24 cellular contexts compared by ENCODE assay signal in genomic region chr1:63548303-63548702, GRCh38. TPM values are rescaled to one million over a fixed set of nuclear protein-coding genes. Genes with fewer than 3 reads are reported as not detected.
A peak's percentile ranks its signal among the peaks of the same experiment; 100 is the strongest.
DNase-seq lines count a peak whose midpoint lies in the region; ATAC-seq and TF ChIP-seq lines count a peak whose summit lies in the region.
"Had no signal": no experiment of that assay in that cellular context is flagged by ENCODE, and none has a peak within 500 bp of the region (broad histone marks: within the 10 kb centered on the region; RNA-seq: fewer than 3 reads in every experiment).

No MANE protein-coding gene starts in this region.

- no peaks in the 10 kb centered on the region for H3K9me3 Mint-ChIP-seq in MCF 10A (ENCODE audit: unreplicated experiment)
- no peaks in the 10 kb centered on the region for H3K9me3 Mint-ChIP-seq in activated T-helper 2 cell treated with anti-CD3 and anti-CD28 coated beads, Interferon-gamma antibody, Interleukin-2, Interleukin-4, amounts not matched to agents 10 μg/mL and 5 μg/mL and 100 μg/mL, durations not matched to agents 14 hours and 24 hours and 36 hours

- peaks cover 14% of the 10 kb centered on the region for H3K36me3 Mint-ChIP-seq in MCF 10A (ENCODE audit: insufficient read depth, unreplicated experiment)
- H3K36me3 Mint-ChIP-seq in activated T-helper 2 cell treated with anti-CD3 and anti-CD28 coated beads, Interferon-gamma antibody, Interleukin-2, Interleukin-4, amounts not matched to agents 10 μg/mL and 5 μg/mL and 100 μg/mL, durations not matched to agents 14 hours and 24 hours and 36 hours (ENCODE audit: low read depth) = peaks cover 5% of the 10 kb centered on the region

- no peak for ATAC-seq in psoas muscle
- ATAC-seq in HG02840 (IDR thresholded peaks at IDR 0.05; ENCODE audit: low FRiP score, unreplicated experiment) = no peak
- ATAC-seq in HG03342 (IDR thresholded peaks at IDR 0.05; ENCODE audit: unreplicated experiment) = no peak
- ATAC-seq: Panc1 had no signal

- H3K4me3 Mint-ChIP-seq in MCF 10A (ENCODE audit: unreplicated experiment) = peak overlapping the region; percentile 53
- H3K4me3 Mint-ChIP-seq in activated T-helper 2 cell treated with anti-CD3 and anti-CD28 coated beads, Interferon-gamma antibody, Interleukin-2, Interleukin-4, amounts not matched to agents 10 μg/mL and 5 μg/mL and 100 μg/mL, durations not matched to agents 14 hours and 24 hours and 36 hours (ENCODE audit: low read depth) = no peak overlapping the region
- H3K4me3 Mint-ChIP-seq: B cell had no signal

- peak overlapping the region; percentile 93 for H3K27ac Mint-ChIP-seq in MCF 10A (ENCODE audit: low read depth, unreplicated experiment)
- H3K27ac Mint-ChIP-seq in activated T-helper 2 cell treated with anti-CD3 and anti-CD28 coated beads, Interferon-gamma antibody, Interleukin-2, Interleukin-4, amounts not matched to agents 10 μg/mL and 5 μg/mL and 100 μg/mL, durations not matched to agents 14 hours and 24 hours and 36 hours = no peak overlapping the region
- H3K27ac Mint-ChIP-seq: B cell had no signal

- no peak overlapping the region for H3K4me3 ChIP-seq in fibroblast of the aortic adventitia (ENCODE audit: low read depth, low read length)
- H3K4me3 ChIP-seq in psoas muscle = peak overlapping the region; percentile 52
- H3K4me3 ChIP-seq: GM23248 had no signal

- DNase-seq in MCF 10A (ENCODE audit: unreplicated experiment) = no peak
- peak; percentile 2 for DNase-seq in fibroblast of the aortic adventitia (ENCODE audit: low read depth)
- no peak for DNase-seq in psoas muscle
- no peak for DNase-seq in activated T-helper 2 cell treated with anti-CD3 and anti-CD28 coated beads, Interferon-gamma antibody, Interleukin-2, Interleukin-4, amounts not matched to agents 10 μg/mL and 5 μg/mL and 100 μg/mL, durations not matched to agents 14 hours and 24 hours and 36 hours (ENCODE audit: low spot score)
- no peak for DNase-seq in OCI-M2 (lab: John Stamatoyannopoulos, UW; ENCODE audit: unreplicated experiment)
- DNase-seq: Calu3, DND-41, H7, KBM-7, MM.1S, NCI-H1048, NCI-H1417, NCI-H1694, NCI-H2029 treated with DMSO at 0.1 percent for 48 hours, NCI-H2171, NCI-H226, NCI-H510A, NCI-H69, SHP77 treated with DMSO at 0.1 percent for 48 hours had no signal

- H3K27me3 ChIP-seq in psoas muscle (ENCODE audit: insufficient read depth in 3 of 3, low read length in 2 of 3) = no peaks in the 10 kb centered on the region

- CTCF ChIA-PET in MCF 10A (lab: Yijun Ruan, JAX) = interaction anchor here (0.6 to 2.0 kb wide), 3 partner anchors 9 to 11 kb away, joined by 3 to 11 read pairs (median 6); no protein-coding TSS in a partner anchor

- H3K4me1 Mint-ChIP-seq in MCF 10A (ENCODE audit: insufficient read depth, unreplicated experiment) = peaks cover 17% of the 10 kb centered on the region
- H3K4me1 Mint-ChIP-seq in activated T-helper 2 cell treated with anti-CD3 and anti-CD28 coated beads, Interferon-gamma antibody, Interleukin-2, Interleukin-4, amounts not matched to agents 10 μg/mL and 5 μg/mL and 100 μg/mL, durations not matched to agents 14 hours and 24 hours and 36 hours (ENCODE audit: low read depth) = peaks cover 4% of the 10 kb centered on the region
- H3K4me1 Mint-ChIP-seq: B cell had no signal

- POLR2A ChIA-PET in MCF 10A (lab: Yijun Ruan, JAX) = interaction anchor here (0.6 to 3.6 kb wide), 9 partner anchors 9 to 46 kb away, joined by 3 to 43 read pairs (median 5); partner anchors contain the start of genes EFCAB7, ITGB3BP and PGM1

- TF ChIP-seq CTCF in MCF 10A (IDR thresholded peaks at IDR 0.05; ENCODE audit: unreplicated experiment) (no peak), fibroblast of the aortic adventitia (IDR thresholded peaks at IDR 0.05; ENCODE audit: insufficient read depth, low read length) (no peak), psoas muscle (IDR thresholded peaks at IDR 0.05) (no peak)

- intact Hi-C loops in MCF 10A (cut with micrococcal nuclease) = no loop called here
- intact Hi-C loops in psoas muscle (cut with DNase I) = no loop called here
- intact Hi-C loops in activated T-helper 2 cell treated with anti-CD3 and anti-CD28 coated beads, Interferon-gamma antibody, Interleukin-2, Interleukin-4, amounts not matched to agents 10 μg/mL and 5 μg/mL and 100 μg/mL, durations not matched to agents 14 hours and 24 hours and 36 hours (cut with micrococcal nuclease) = no loop called here

- no peaks in the 10 kb centered on the region for H3K4me1 ChIP-seq in psoas muscle

- no peaks in the 10 kb centered on the region for H3K9me3 ChIP-seq in psoas muscle

- peak overlapping the region; percentile 61 for H3K27ac ChIP-seq in psoas muscle
- H3K27ac ChIP-seq: GM23248 had no signal

- WGBS in psoas muscle, 3 donors = 91 to 98% (median 95%) methylated on average over 2 of the region's 2 CpGs

- no peaks in the 10 kb centered on the region for H3K27me3 Mint-ChIP-seq in MCF 10A (ENCODE audit: insufficient read depth, unreplicated experiment)
- H3K27me3 Mint-ChIP-seq in activated T-helper 2 cell treated with anti-CD3 and anti-CD28 coated beads, Interferon-gamma antibody, Interleukin-2, Interleukin-4, amounts not matched to agents 10 μg/mL and 5 μg/mL and 100 μg/mL, durations not matched to agents 14 hours and 24 hours and 36 hours (ENCODE audit: low read depth) = no peaks in the 10 kb centered on the region
- H3K27me3 Mint-ChIP-seq: B cell had no signal

- peaks cover 0 to 15% of the 10 kb centered on the region in 2 donors for H3K36me3 ChIP-seq in psoas muscle (ENCODE audit: insufficient read depth in 1 of 2, low read depth in 1 of 2)

- no TSS peak for BruUV-seq in MCF 10A (replicated peaks; lab: Mats Ljungman, UMichigan)

RNA-seq across cellular contexts. Expression of gene EFCAB7, which starts 25.0 kb away (rescaled TPM):
- 7.6 and 7.9 TPM in 2 replicates for total RNA-seq in MCF 10A (2022)
- total RNA-seq in fibroblast of the aortic adventitia (ENCODE audit: low replicate concordance) = 12.1 and 15.7 TPM in 2 replicates
- 10 to 100 TPM in 3 of 4 donors, 1 to 10 TPM in 1; 3.4 to 16.4 (median 10.6) TPM for total RNA-seq in psoas muscle
- polyA plus RNA-seq in psoas muscle = 1 to 10 TPM; 2.0 to 4.9 (median 4.5) TPM
- total RNA-seq in activated T-helper 2 cell treated with anti-CD3 and anti-CD28 coated beads, Interferon-gamma antibody, Interleukin-2, Interleukin-4, amounts not matched to agents 10 μg/mL and 5 μg/mL and 100 μg/mL, durations not matched to agents 14 hours and 24 hours and 36 hours = 6.5 and 6.6 TPM in 2 replicates

RNA-seq across cellular contexts. Expression of gene ITGB3BP, which starts 25.3 kb away (rescaled TPM):
- total RNA-seq in MCF 10A (2022) (31.4 and 31.8 TPM in 2 replicates), fibroblast of the aortic adventitia (ENCODE audit: low replicate concordance) (16.0 and 48.0 TPM in 2 replicates), psoas muscle (10 to 100 TPM in 1 of 4 donors, 1 to 10 TPM in 3; 3.3 to 12.9 (median 5.4) TPM)
- 1 to 10 TPM; 2.0 to 5.9 (median 4.1) TPM for polyA plus RNA-seq in psoas muscle
- total RNA-seq in activated T-helper 2 cell treated with anti-CD3 and anti-CD28 coated beads, Interferon-gamma antibody, Interleukin-2, Interleukin-4, amounts not matched to agents 10 μg/mL and 5 μg/mL and 100 μg/mL, durations not matched to agents 14 hours and 24 hours and 36 hours = 49.3 and 52.2 TPM in 2 replicates

RNA-seq across cellular contexts. Expression of gene PGM1, which starts 44.9 kb away (rescaled TPM):
- total RNA-seq in MCF 10A (2022) = 60.2 and 77.9 TPM in 2 replicates
- total RNA-seq in fibroblast of the aortic adventitia (ENCODE audit: low replicate concordance) = 52.4 and 83.5 TPM in 2 replicates
- total RNA-seq in psoas muscle = 100 to 1,000 TPM; 327 to 543 (median 456) TPM
- 100 to 1,000 TPM in 2 of 3 donors, 10 to 100 TPM in 1; 59.6 to 364 (median 305) TPM for polyA plus RNA-seq in psoas muscle
- 61.8 and 62.0 TPM in 2 replicates for total RNA-seq in activated T-helper 2 cell treated with anti-CD3 and anti-CD28 coated beads, Interferon-gamma antibody, Interleukin-2, Interleukin-4, amounts not matched to agents 10 μg/mL and 5 μg/mL and 100 μg/mL, durations not matched to agents 14 hours and 24 hours and 36 hours
